In the genomic region with DNA sequence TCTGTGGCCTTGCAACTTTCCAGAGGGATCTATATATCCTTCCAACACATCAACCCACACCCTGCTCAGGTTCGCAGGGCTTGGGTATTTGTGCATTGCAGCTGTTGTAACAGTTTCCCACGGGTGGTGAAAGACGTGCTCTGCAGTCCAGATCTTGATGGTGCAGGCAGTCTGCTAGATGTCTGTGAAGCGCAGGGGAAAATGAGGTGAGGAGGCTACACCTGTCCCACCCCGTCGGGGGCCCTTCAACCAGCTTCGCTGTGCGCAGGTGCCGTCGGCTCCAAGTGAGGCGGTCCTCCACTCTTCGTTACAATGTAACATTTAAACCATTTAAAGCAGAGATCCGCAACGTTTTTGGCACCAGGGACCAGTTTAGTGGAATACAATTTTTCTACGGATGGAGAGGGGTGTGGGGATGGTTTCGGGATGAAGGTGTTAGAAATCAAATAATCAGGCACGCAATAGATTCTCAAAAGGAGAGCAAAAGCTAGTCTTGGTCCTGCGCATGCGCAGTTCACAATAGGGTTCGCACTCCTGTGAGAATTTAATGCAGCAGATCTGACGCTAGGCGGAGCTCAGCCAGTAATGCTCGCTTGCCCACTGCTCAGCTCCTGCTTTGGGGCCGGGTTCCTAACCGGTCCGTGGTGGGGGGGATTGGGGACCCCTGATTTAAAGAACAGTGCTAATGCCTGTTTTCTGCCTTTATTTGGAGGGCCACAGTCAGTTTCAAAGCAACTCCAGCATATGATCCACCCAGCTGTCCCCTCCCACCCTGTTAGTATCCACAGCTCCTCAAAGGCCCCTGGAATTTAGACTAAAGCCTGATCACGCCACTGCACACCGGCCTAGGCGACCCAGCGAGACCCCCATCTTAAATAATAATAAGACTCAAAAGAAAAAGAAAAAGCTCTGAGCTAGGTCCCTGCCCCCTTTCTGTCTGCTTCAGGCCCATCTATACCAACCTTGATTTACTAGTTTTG, we compare ENCODE assay signal across 9 cellular contexts.
A peak's percentile ranks its signal among the peaks of the same experiment; 100 is the strongest.
DNase-seq lines count a peak whose midpoint lies in the region; ATAC-seq, FAIRE-seq and TF ChIP-seq lines count a peak whose summit lies in the region.
"Had no signal": no experiment of that assay in that cellular context is flagged by ENCODE, and none has a peak within 500 bp of the region (broad histone marks: within the 10 kb centered on the region; RNA-seq: fewer than 3 reads in every experiment).

No MANE protein-coding gene starts in this region.

- H3K36me3 Mint-ChIP-seq in activated CD4-positive, alpha-beta T cell treated with anti-CD3 and anti-CD28 coated beads, Interleukin-2, amount 10 ng/mL, durations not matched to agents 7 days and 5 days (ENCODE audit: low read depth) = no peaks in the 10 kb centered on the region

- H3K9me3 Mint-ChIP-seq in activated CD4-positive, alpha-beta T cell treated with anti-CD3 and anti-CD28 coated beads, Interleukin-2, amount 10 ng/mL, durations not matched to agents 7 days and 5 days = no peaks in the 10 kb centered on the region

- peaks cover 23% of the 10 kb centered on the region for H3K4me1 Mint-ChIP-seq in activated CD4-positive, alpha-beta T cell treated with anti-CD3 and anti-CD28 coated beads, Interleukin-2, amount 10 ng/mL, durations not matched to agents 7 days and 5 days

- peak; percentile 92 for TF ChIP-seq CTCF in HepG2 (CRISPR knock-in tag; IDR thresholded peaks at IDR 0.05)

- peak overlapping the region; percentile 60 to 93 (median 79) for H3K4me2 ChIP-seq in BLaER1 treated with 17β-estradiol and CSF1 and Interleukin-3, amounts not matched to agents 10 nM and 100 nM
- H3K4me2 ChIP-seq in HepG2 (ENCODE audit: low read depth, low read length) = peak overlapping the region; percentile 93

- TF ChIP-seq EP300 in HepG2 (IDR thresholded peaks at IDR 0.05; ENCODE audit: low read depth in 2 of 2, low read length in 2 of 2) (no peak), HepG2 (CRISPR knock-in tag; IDR thresholded peaks at IDR 0.05; ENCODE audit: borderline replicate concordance) (no peak)

- CTCF ChIA-PET in activated CD4-positive, alpha-beta T cell treated with anti-CD3 and anti-CD28 coated beads, Interleukin-2, amount 10 ng/mL, durations not matched to agents 7 days and 5 days (lab: Charles Lee) = interaction anchor here (0.8 to 3.8 kb wide), 25 partner anchors 10 to 250 kb away, joined by 3 to 21 read pairs (median 4); no protein-coding TSS in a partner anchor
- CTCF ChIA-PET in HepG2 (lab: Yijun Ruan, JAX; ENCODE audit: low intra/inter-chr PET ratio, low total read pairs) = interaction anchor here (1.3 to 2.3 kb wide), 3 partner anchors 132 to 198 kb away, joined by 4 to 6 read pairs (median 5); a partner anchor contains a TSS

- intact Hi-C loops in HepG2 (cut with micrococcal nuclease; ENCODE audit: unreplicated experiment) = loop anchor here (1.0 to 2.0 kb wide), 4 partner anchors 100 to 480 kb away; no protein-coding TSS in a partner anchor

- in situ Hi-C loops in HepG2 (cut with HindIII; ENCODE audit: extremely low pct_ligation_motif_present, low pct_unique_long_range_greater_than_20kb) = loop anchor here (25.0 kb wide), 1 partner anchor 479 kb away; no protein-coding TSS in a partner anchor

- H2AFZ ChIP-seq in HepG2 (ENCODE audit: low read length) = peak overlapping the region; percentile 75

- no peak for TF ChIP-seq POLR2A in HepG2 (IDR thresholded peaks at IDR 0.05; ENCODE audit: insufficient read depth in 1 of 2, low read depth in 2 of 2, low read length in 2 of 2)

- H3K27me3 ChIP-seq in BLaER1 treated with 17β-estradiol and CSF1 and Interleukin-3, amounts not matched to agents 10 nM and 100 nM = no peaks in the 10 kb centered on the region
- H3K27me3 ChIP-seq in HepG2 (ENCODE audit: control insufficient read depth in 1 of 2, insufficient read depth in 2 of 2, low read length in 2 of 2) = no peaks in the 10 kb centered on the region

- H3K4me3 ChIP-seq in BLaER1 treated with 17β-estradiol and CSF1 and Interleukin-3, amounts not matched to agents 10 nM and 100 nM = peak overlapping the region; percentile 21 to 58 (median 43); a peak in 17 of 20 replicates
- H3K4me3 ChIP-seq in HepG2 (replicated peaks in 1 of 3; ENCODE audit: insufficient read depth in 1 of 3, low read depth in 2 of 3, low read length in 3 of 3) = peak overlapping the region; percentile 25 to 67 (median 61)

- peak; percentile 90 for FAIRE-seq in HepG2 (lab: Jason Lieb, UNC)
- FAIRE-seq: colon had no signal

- H3K9me3 ChIP-seq in BLaER1 treated with 17β-estradiol and CSF1 and Interleukin-3, amounts not matched to agents 10 nM and 100 nM (replicated peaks in 1 of 11) = no peaks in the 10 kb centered on the region
- no peaks in the 10 kb centered on the region for H3K9me3 ChIP-seq in HepG2 (ENCODE audit: low read length)

- peak overlapping the region; percentile 11 for H3K27ac Mint-ChIP-seq in activated CD4-positive, alpha-beta T cell treated with anti-CD3 and anti-CD28 coated beads, Interleukin-2, amount 10 ng/mL, durations not matched to agents 7 days and 5 days

- POLR2A ChIA-PET in activated CD4-positive, alpha-beta T cell treated with anti-CD3 and anti-CD28 coated beads, Interleukin-2, amount 10 ng/mL, durations not matched to agents 7 days and 5 days (lab: Charles Lee) = interaction anchor here (0.9 to 1.3 kb wide), 5 partner anchors 42 to 156 kb away, joined by 3 to 5 read pairs (median 4); no protein-coding TSS in a partner anchor
- POLR2A ChIA-PET in HepG2 (lab: Yijun Ruan, JAX) = interaction anchor here (0.7 to 1.7 kb wide), 11 partner anchors 40 to 213 kb away, joined by 3 to 13 read pairs (median 4); a partner anchor contains a TSS

- BruUV-seq in HepG2 (replicated peaks; lab: Mats Ljungman, UMichigan) = no TSS peak

- H3K27me3 Mint-ChIP-seq in activated CD4-positive, alpha-beta T cell treated with anti-CD3 and anti-CD28 coated beads, Interleukin-2, amount 10 ng/mL, durations not matched to agents 7 days and 5 days = peaks cover 30% of the 10 kb centered on the region

- TF ChIP-seq RAD21 in HepG2 (CRISPR knock-in tag; IDR thresholded peaks at IDR 0.05) = peak; percentile 65; the same call in 1 of the 2 replicates

- H4K20me1 ChIP-seq in BLaER1 treated with 17β-estradiol and CSF1 and Interleukin-3, amounts not matched to agents 10 nM and 100 nM = no peaks in the 10 kb centered on the region
- no peaks in the 10 kb centered on the region for H4K20me1 ChIP-seq in HepG2 (ENCODE audit: insufficient read depth, low read length)

- H3K79me2 ChIP-seq in HepG2 (ENCODE audit: insufficient read depth, low read length) = no peaks in the 10 kb centered on the region

- peaks cover 4 to 9% (median 6%) of the 10 kb centered on the region in 10 experiments; a peak in 17 of 20 replicates for H3K4me1 ChIP-seq in BLaER1 treated with 17β-estradiol and CSF1 and Interleukin-3, amounts not matched to agents 10 nM and 100 nM
- H3K4me1 ChIP-seq in HepG2 (ENCODE audit: insufficient read depth, low read length) = peaks cover 17% of the 10 kb centered on the region

- peak; percentile 91 for ATAC-seq in GM19351 (IDR thresholded peaks at IDR 0.05; ENCODE audit: unreplicated experiment)
- peak; percentile 85 for ATAC-seq in HG03469 (IDR thresholded peaks at IDR 0.05; ENCODE audit: unreplicated experiment)
- peak; percentile 92 for ATAC-seq in HepG2

- peak overlapping the region; percentile 74 for H3K4me3 Mint-ChIP-seq in activated CD4-positive, alpha-beta T cell treated with anti-CD3 and anti-CD28 coated beads, Interleukin-2, amount 10 ng/mL, durations not matched to agents 7 days and 5 days

- peak; percentile 76 for DNase-seq in NCI-H524 treated with DMSO at 0.1 percent for 48 hours (lab: John Stamatoyannopoulos, UW)
- peak; percentile 95 for DNase-seq in activated CD4-positive, alpha-beta T cell treated with anti-CD3 and anti-CD28 coated beads, Interleukin-2, amount 10 ng/mL, durations not matched to agents 7 days and 5 days
- DNase-seq in dermis microvascular lymphatic vessel endothelial cell (ENCODE audit: low read depth in 2 of 2) = peak; percentile 80 to 90
- peak; percentile 81 for DNase-seq in HepG2 (ENCODE audit: low spot score)
- peak; percentile 90 for DNase-seq in stimulated activated CD4-positive, alpha-beta T cell treated with anti-CD3 and anti-CD28 coated beads, Interleukin-2, amount 100 ng/mL, for 4 hours (ENCODE audit: low read depth)

- WGBS in HepG2 (ENCODE audit: low lambda C conversion rate) = 5% methylated on average over 24 of the region's 30 CpGs

- peak overlapping the region in 3 of 11 experiments; percentile 11 to 36 (median 32); a peak in 2 of 22 replicates for H3K9ac ChIP-seq in BLaER1 treated with 17β-estradiol and CSF1 and Interleukin-3, amounts not matched to agents 10 nM and 100 nM
- no peak overlapping the region for H3K9ac ChIP-seq in HepG2 (ENCODE audit: insufficient read depth, low read depth, low read length)

- no peaks in the 10 kb centered on the region for H3K36me3 ChIP-seq in BLaER1 treated with 17β-estradiol and CSF1 and Interleukin-3, amounts not matched to agents 10 nM and 100 nM
- H3K36me3 ChIP-seq in HepG2 (replicated peaks in 1 of 2; ENCODE audit: control insufficient read depth in 1 of 2, insufficient read depth in 2 of 2, low read length in 2 of 2) = no peaks in the 10 kb centered on the region

- no peak overlapping the region for H3K27ac ChIP-seq in BLaER1 treated with 17β-estradiol and CSF1 and Interleukin-3, amounts not matched to agents 10 nM and 100 nM
- no peak overlapping the region for H3K27ac ChIP-seq in HepG2 (ENCODE audit: extremely low read length, insufficient read depth, low read length)

TF ChIP-seq in HepG2, 621 proteins besides CTCF, POLR2A, EP300 and RAD21 (continues in another document):
- no peak for TF ChIP-seq SIN3B (IDR thresholded peaks at IDR 0.05; ENCODE audit: low read length)
- TF ChIP-seq, protein P1, sequence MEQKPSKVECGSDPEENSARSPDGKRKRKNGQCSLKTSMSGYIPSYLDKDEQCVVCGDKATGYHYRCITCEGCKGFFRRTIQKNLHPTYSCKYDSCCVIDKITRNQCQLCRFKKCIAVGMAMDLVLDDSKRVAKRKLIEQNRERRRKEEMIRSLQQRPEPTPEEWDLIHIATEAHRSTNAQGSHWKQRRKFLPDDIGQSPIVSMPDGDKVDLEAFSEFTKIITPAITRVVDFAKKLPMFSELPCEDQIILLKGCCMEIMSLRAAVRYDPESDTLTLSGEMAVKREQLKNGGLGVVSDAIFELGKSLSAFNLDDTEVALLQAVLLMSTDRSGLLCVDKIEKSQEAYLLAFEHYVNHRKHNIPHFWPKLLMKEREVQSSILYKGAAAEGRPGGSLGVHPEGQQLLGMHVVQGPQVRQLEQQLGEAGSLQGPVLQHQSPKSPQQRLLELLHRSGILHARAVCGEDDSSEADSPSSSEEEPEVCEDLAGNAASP (CRISPR knock-in tag; IDR thresholded peaks at IDR 0.05; ENCODE audit: borderline replicate concordance) = no peak
